17 cellular contexts compared by ENCODE assay signal in genomic region chr2:152607793-152608300, GRCh38.
DNase-seq lines count a peak whose midpoint lies in the region; ATAC-seq and TF ChIP-seq lines count a peak whose summit lies in the region.
"Had no signal": no experiment of that assay in that cellular context is flagged by ENCODE, and none has a peak within 500 bp of the region (broad histone marks: within the 10 kb centered on the region; RNA-seq: fewer than 3 reads in every experiment).

No MANE protein-coding gene starts in this region.

- TF ChIP-seq POLR2A in gastrocnemius medialis (IDR thresholded peaks at IDR 0.05) (no peak), sigmoid colon (IDR thresholded peaks at IDR 0.05) (no peak), suprapubic skin (IDR thresholded peaks at IDR 0.05) (no peak)

- H3K27me3 ChIP-seq in dorsolateral prefrontal cortex, result no peaks in the 10 kb centered on the region
- H3K27me3 ChIP-seq in gastrocnemius medialis, result no peaks in the 10 kb centered on the region
- no peaks in the 10 kb centered on the region for H3K27me3 ChIP-seq in sigmoid colon
- no peaks in the 10 kb centered on the region for H3K27me3 ChIP-seq in suprapubic skin
- H3K27me3 ChIP-seq: BE2C had no signal

- H3K27ac ChIP-seq in angular gyrus (ENCODE audit: low read depth, low read length) (peak overlapping the region; percentile 49), dorsolateral prefrontal cortex (peak overlapping the region in 53 of 59 donors; percentile 12 to 88 (median 67)), gastrocnemius medialis (peak overlapping the region; percentile 8 to 54 (median 36)), sigmoid colon (no peak overlapping the region), suprapubic skin (no peak overlapping the region)
- H3K27ac ChIP-seq: C4-2B, HL-60 had no signal

- 93% methylated on average over 7 of the region's 7 CpGs for WGBS in sigmoid colon, 2 donors
- WGBS in suprapubic skin, result 88% methylated on average over 7 of the region's 7 CpGs

- DNase-seq in dorsolateral prefrontal cortex, result no peak
- DNase-seq in gastrocnemius medialis, result no peak
- no peak for DNase-seq in sigmoid colon
- DNase-seq in Right ventricle myocardium inferior (ENCODE audit: missing footprints), result no peak
- no peak for DNase-seq in suprapubic skin (ENCODE audit: low spot score in 2 of 2)
- DNase-seq: ACHN; BE2C; Caco-2; CD4-positive, alpha-beta T cell; GOT3; H7; HFFc6; IMR-90 had no signal

- TF ChIP-seq EP300 in sigmoid colon (IDR thresholded peaks at IDR 0.05) (no peak), suprapubic skin (IDR thresholded peaks at IDR 0.05) (no peak)

- TF ChIP-seq CTCF in dorsolateral prefrontal cortex (IDR thresholded peaks at IDR 0.05 in 54 of 56, conservative IDR thresholded peaks at IDR 0.05 in 2 of 56; ENCODE audit: low read depth in 1 of 56, partially characterized antibody in 56 of 56), result no peak
- no peak for TF ChIP-seq CTCF in gastrocnemius medialis (IDR thresholded peaks at IDR 0.05 in 4 of 5, conservative IDR thresholded peaks at IDR 0.05 in 1 of 5)
- TF ChIP-seq CTCF in sigmoid colon (IDR thresholded peaks at IDR 0.05), result no peak
- TF ChIP-seq CTCF in suprapubic skin (IDR thresholded peaks at IDR 0.05), result no peak

- H3K36me3 ChIP-seq in gastrocnemius medialis (no peaks in the 10 kb centered on the region), sigmoid colon (peaks cover 0 to 6% (median 0%) of the 10 kb centered on the region in 4 donors), suprapubic skin (peaks cover 3% of the 10 kb centered on the region)
- H3K36me3 ChIP-seq: BE2C had no signal

- in situ Hi-C loops in gastrocnemius medialis (cut with MboI; ENCODE audit: low sequenced_read_pairs in 4 of 4), result no loop called here

- ATAC-seq in gastrocnemius medialis (peak in 1 of 2 donors; percentile 34), Right ventricle myocardium inferior (no peak)
- ATAC-seq: HCT116 had no signal

- H3K4me3 ChIP-seq in dorsolateral prefrontal cortex, result no peak overlapping the region
- H3K4me3 ChIP-seq in gastrocnemius medialis, result no peak overlapping the region
- H3K4me3 ChIP-seq in sigmoid colon, result no peak overlapping the region
- H3K4me3 ChIP-seq in suprapubic skin, result no peak overlapping the region

- peaks cover 51 to 57% of the 10 kb centered on the region in 2 donors for H3K4me1 ChIP-seq in gastrocnemius medialis
- peaks cover 0 to 3% (median 0%) of the 10 kb centered on the region in 4 donors for H3K4me1 ChIP-seq in sigmoid colon
- peaks cover 13% of the 10 kb centered on the region for H3K4me1 ChIP-seq in suprapubic skin
- H3K4me1 ChIP-seq: BE2C, Caco-2 had no signal

- intact Hi-C loops in dorsolateral prefrontal cortex (cut with DNase I) (no loop called here), gastrocnemius medialis (cut with DNase I; ENCODE audit: low total_unique reads) (no loop called here), sigmoid colon (cut with DNase I) (no loop called here), Right ventricle myocardium inferior (cut with DNase I) (no loop called here)

- H3K9me3 ChIP-seq in gastrocnemius medialis (no peaks in the 10 kb centered on the region), sigmoid colon (no peaks in the 10 kb centered on the region), suprapubic skin (no peaks in the 10 kb centered on the region)
- H3K9me3 ChIP-seq: BE2C, Caco-2 had no signal

Comparison
In these comparisons a context has a peak if more than half of its experiments do, and no peak if none do; other contexts are left out.
1. H3K27ac ChIP-seq: peak in angular gyrus (single experiment), dorsolateral prefrontal cortex (53 of 59) and gastrocnemius medialis (4 of 4); none in sigmoid colon (0 of 4) and suprapubic skin (single experiment).